ENCODE assay signal across 8 cellular contexts in the genomic region with DNA sequence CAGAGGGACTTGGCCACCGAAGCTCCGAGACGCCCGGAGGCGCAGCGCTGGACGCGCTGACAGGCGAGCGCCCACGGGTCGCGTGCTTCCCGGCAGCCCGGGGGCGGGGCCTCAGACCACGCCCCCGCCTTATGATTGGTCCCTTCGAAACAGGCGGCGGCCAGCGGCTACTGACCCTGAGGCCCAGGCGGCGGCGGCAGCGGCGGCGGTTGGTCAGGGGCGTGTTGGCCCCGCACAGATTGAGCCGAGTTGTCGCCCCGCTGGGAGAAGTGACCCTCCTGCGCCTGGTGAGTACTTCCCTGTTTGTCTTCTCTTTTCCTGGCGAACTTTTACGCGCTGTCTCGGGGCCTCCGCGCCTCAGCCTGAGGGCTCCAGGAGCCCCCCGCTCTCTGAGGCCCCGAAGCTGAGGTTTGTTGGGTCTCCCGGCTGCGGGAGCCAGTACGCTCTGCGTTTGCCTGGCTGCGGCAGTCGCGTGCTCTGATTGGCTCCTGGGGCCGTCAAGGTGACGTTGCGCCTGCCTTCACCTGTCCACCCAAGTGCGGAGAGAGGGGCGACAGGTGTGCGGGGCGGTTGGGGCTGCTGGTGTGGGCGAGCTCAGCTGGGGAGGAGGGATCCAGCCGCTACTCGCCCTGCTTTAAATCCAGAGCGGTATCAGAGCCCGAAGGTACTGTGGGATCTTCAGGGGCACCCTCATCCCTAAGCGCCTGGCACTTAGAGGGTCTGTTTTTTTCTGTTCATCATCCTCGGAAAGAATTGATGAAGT. TPM values are rescaled to one million over a fixed set of nuclear protein-coding genes. Genes with fewer than 3 reads are reported as not detected.
DNase-seq lines count a peak whose midpoint lies in the region; ATAC-seq, FAIRE-seq and TF ChIP-seq lines count a peak whose summit lies in the region.

A gene (plus strand): TSS at position 186 of the 763 bp plus-strand sequence. CDS start 21,221 bp downstream, outside the sequence.

- H3K9me3 ChIP-seq in heart left ventricle (no peaks in the 10 kb centered on the region), pancreas (no peaks in the 10 kb centered on the region)

- H3K4me3 Mint-ChIP-seq in type B pancreatic cell = peak within 1 kb of the TSS; percentile 98

- H3K36me3 Mint-ChIP-seq in type B pancreatic cell = no peaks in the 10 kb centered on the region

- FAIRE-seq in H54 (lab: Jason Lieb, UNC) (peak; percentile 88), pancreas (lab: Jason Lieb, UNC) (no peak)

- intact Hi-C loops in heart left ventricle (cut with DNase I) (no loop called here), pancreas (cut with DNase I) (no loop called here)

- peak; percentile 61 for DNase-seq in GDM1 (lab: John Stamatoyannopoulos, UW)
- peak; percentile 82 for DNase-seq in H54 (ENCODE audit: insufficient read length, low spot score)
- peak; percentile 86 for DNase-seq in M059J (ENCODE audit: low read depth)
- DNase-seq in SK-N-DZ (ENCODE audit: low spot score) = peak; percentile 91
- peak; percentile 67 for DNase-seq in amniotic epithelial cell (ENCODE audit: low read depth)
- DNase-seq in heart left ventricle = peak; percentile 90 to 95 (median 91)
- peak; percentile 84 to 95 (median 90) for DNase-seq in pancreas
- peak; percentile 89 for DNase-seq in type B pancreatic cell (ENCODE audit: extremely low spot score, unreplicated experiment)

- peak within 1 kb of the TSS; percentile 95 for H3K27ac Mint-ChIP-seq in type B pancreatic cell

- H3K27me3 Mint-ChIP-seq in type B pancreatic cell = peaks cover 27% of the 10 kb centered on the region

- H3K27me3 ChIP-seq in heart left ventricle = no peaks in the 10 kb centered on the region
- H3K27me3 ChIP-seq in pancreas = peaks cover 0 to 4% (median 0%) of the 10 kb centered on the region in 4 donors

- peak within 1 kb of the TSS; percentile 27 to 82 (median 64) for H3K4me3 ChIP-seq in heart left ventricle
- H3K4me3 ChIP-seq in pancreas = peak within 1 kb of the TSS; percentile 64 to 77 (median 70)

- TF ChIP-seq CTCF in heart left ventricle (IDR thresholded peaks at IDR 0.05) (peak in 1 of 12 donors; percentile 9), pancreas (IDR thresholded peaks at IDR 0.05) (no peak), type B pancreatic cell (conservative IDR thresholded peaks at IDR 0.05) (no peak)

- H3K36me3 ChIP-seq in heart left ventricle (no peaks in the 10 kb centered on the region), pancreas (no peaks in the 10 kb centered on the region)

- peak; percentile 70; the same call in 1 of the 2 replicates for TF ChIP-seq POLR2A in H54 (IDR thresholded peaks at IDR 0.05; ENCODE audit: low read depth, low read length)
- peak in 1 of 2 donors; percentile 60 for TF ChIP-seq POLR2A in heart left ventricle (IDR thresholded peaks at IDR 0.05)

- WGBS in heart left ventricle, 4 donors = 0 to 2% (median 0%) methylated on average over 18 to 63 of the region's 63 CpGs
- 0% methylated on average over 45 to 63 of the region's 63 CpGs for WGBS in pancreas, 2 donors

- peak; percentile 97 to 100 (median 100) for ATAC-seq in heart left ventricle
- ATAC-seq in pancreas = peak; percentile 98 to 99 (median 99)

- peak within 1 kb of the TSS in 11 of 12 donors; percentile 38 to 89 (median 59) for H3K27ac ChIP-seq in heart left ventricle
- peak within 1 kb of the TSS in 2 of 4 donors; percentile 69 to 71 for H3K27ac ChIP-seq in pancreas

- H3K9me3 Mint-ChIP-seq in type B pancreatic cell = no peaks in the 10 kb centered on the region

- H3K4me1 ChIP-seq in heart left ventricle (peaks cover 0 to 27% (median 14%) of the 10 kb centered on the region in 12 donors), pancreas (peaks cover 0 to 9% (median 5%) of the 10 kb centered on the region in 3 donors)

- H3K4me1 Mint-ChIP-seq in type B pancreatic cell (ENCODE audit: unreplicated experiment) = peaks cover 4% of the 10 kb centered on the region

RNA-seq across cellular contexts. Expression of the gene that starts here (rescaled TPM):
- total RNA-seq in M059J (2014; rRNA removed; shearing (Covaris generic)) = 32.8 and 38.6 TPM in 2 replicates
- polyA plus RNA-seq in SK-N-DZ (2014; cell fraction: cytosol; rRNA removed) = 17.7 and 20.9 TPM in 2 replicates
- polyA plus RNA-seq in SK-N-DZ (2014; cell fraction: nucleus; rRNA removed) = 13.5 and 18.0 TPM in 2 replicates
- total RNA-seq in heart left ventricle (10 to 100 TPM in 1 of 9 donors, 1 to 10 TPM in 7, under 1 TPM in 1; 0.93 to 13.2 (median 2.0) TPM), pancreas (1 to 10 TPM in 3 of 6 donors, under 1 TPM in 3; 0.56 to 5.5 (median 1.3) TPM), type B pancreatic cell (ENCODE audit: low replicate concordance) (27.5 and 29.4 TPM in 2 replicates)
- polyA plus RNA-seq in heart left ventricle (under 1 TPM; 0.47 to 0.53 TPM), pancreas (under 1 TPM; 0.61 to 0.76 TPM)
